8 cellular contexts compared by ENCODE assay signal in the genomic region with DNA sequence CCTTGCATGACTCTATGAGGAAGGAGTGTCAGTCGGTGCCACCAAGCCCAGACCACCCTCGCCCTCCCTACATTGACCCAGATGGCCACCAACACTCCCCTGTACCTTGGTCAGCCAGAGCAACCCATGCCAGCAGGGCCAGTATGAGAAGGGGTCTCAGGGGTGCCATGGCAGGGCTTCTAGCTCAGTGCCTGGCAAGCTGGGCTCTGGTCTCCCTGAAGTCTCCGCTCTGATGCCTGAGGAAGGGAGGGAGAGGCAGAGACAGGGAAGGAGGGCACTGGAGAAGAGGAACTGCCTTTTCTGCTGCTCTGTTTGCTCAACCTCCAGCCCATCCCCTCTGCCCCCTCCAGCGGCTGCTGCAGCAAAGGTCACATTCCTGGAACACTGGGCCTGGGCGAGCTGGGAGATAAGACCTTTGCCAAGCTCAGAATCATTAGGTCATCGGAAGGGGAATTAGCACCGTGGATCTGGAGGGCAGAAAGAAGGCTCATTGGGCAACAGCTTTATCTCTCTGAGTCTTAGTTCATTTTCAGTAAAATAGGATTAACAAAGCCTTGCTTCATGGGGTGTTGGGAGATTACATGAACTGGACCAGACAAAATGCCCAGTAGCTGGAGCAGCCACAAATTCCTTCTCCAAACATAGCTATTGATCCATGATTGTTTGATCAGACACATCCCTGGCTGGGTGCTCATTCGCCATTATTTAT. TPM values are rescaled to one million over a fixed set of nuclear protein-coding genes. Genes with fewer than 3 reads are reported as not detected.
DNase-seq lines count a peak whose midpoint lies in the region; ATAC-seq and TF ChIP-seq lines count a peak whose summit lies in the region.

A gene with protein sequence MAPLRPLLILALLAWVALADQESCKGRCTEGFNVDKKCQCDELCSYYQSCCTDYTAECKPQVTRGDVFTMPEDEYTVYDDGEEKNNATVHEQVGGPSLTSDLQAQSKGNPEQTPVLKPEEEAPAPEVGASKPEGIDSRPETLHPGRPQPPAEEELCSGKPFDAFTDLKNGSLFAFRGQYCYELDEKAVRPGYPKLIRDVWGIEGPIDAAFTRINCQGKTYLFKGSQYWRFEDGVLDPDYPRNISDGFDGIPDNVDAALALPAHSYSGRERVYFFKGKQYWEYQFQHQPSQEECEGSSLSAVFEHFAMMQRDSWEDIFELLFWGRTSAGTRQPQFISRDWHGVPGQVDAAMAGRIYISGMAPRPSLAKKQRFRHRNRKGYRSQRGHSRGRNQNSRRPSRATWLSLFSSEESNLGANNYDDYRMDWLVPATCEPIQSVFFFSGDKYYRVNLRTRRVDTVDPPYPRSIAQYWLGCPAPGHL (minus strand): TSS at position 273 of the 709 bp plus-strand sequence. CDS start 104 bp downstream, at position 169.

- peak within 1 kb of the TSS; percentile 69 for H2BK15ac ChIP-seq in neuronal stem cell (ENCODE audit: low read length)

- H3K9me3 Mint-ChIP-seq in activated T-cell treated with anti-CD3 and anti-CD28 coated beads, Interleukin-2, amount 50 U/mL, for 72 hours = no peaks in the 10 kb centered on the region

- H3K18ac ChIP-seq in neuronal stem cell (ENCODE audit: low read length) = peak within 1 kb of the TSS; percentile 20

- peak within 1 kb of the TSS; percentile 58 for H3K27ac Mint-ChIP-seq in activated T-cell treated with anti-CD3 and anti-CD28 coated beads, Interleukin-2, amount 50 U/mL, for 72 hours

- H3K27ac ChIP-seq in SU-DHL-6 (ENCODE audit: low read depth, low read length) = peak within 1 kb of the TSS; percentile 27
- peak within 1 kb of the TSS; percentile 30 to 80 (median 78) for H3K27ac ChIP-seq in esophagus squamous epithelium
- peak within 1 kb of the TSS; percentile 64 for H3K27ac ChIP-seq in neuronal stem cell (replicated peaks; ENCODE audit: low read length)

- H3K4me3 Mint-ChIP-seq in activated T-cell treated with anti-CD3 and anti-CD28 coated beads, Interleukin-2, amount 50 U/mL, for 72 hours = peak within 1 kb of the TSS; percentile 92 to 96

- 0 to 3% methylated on average over 1 to 2 of the region's 8 CpGs for WGBS in esophagus squamous epithelium, 2 donors
- no CpG with 5 or more reads among the region's 8 CpGs for WGBS in neuronal stem cell (ENCODE audit: extremely low coverage in 2 of 2, insufficient read length in 2 of 2, insufficient replicate concordance in 1 of 2), 2 donors

- H3K4me1 ChIP-seq in esophagus squamous epithelium = peaks cover 12 to 36% (median 17%) of the 10 kb centered on the region in 3 donors
- peaks cover 24 to 25% of the 10 kb centered on the region in 2 donors for H3K4me1 ChIP-seq in neuronal stem cell (ENCODE audit: control insufficient read depth in 2 of 2, insufficient read depth in 1 of 2, low read depth in 1 of 2, low read length in 2 of 2)

- H3K9me3 ChIP-seq in SU-DHL-6 (ENCODE audit: insufficient read depth, low read length) (no peaks in the 10 kb centered on the region), esophagus squamous epithelium (no peaks in the 10 kb centered on the region), neuronal stem cell (replicated peaks in 1 of 2; ENCODE audit: control insufficient read depth in 2 of 2, insufficient read depth in 1 of 2, low read depth in 1 of 2, low read length in 2 of 2) (no peaks in the 10 kb centered on the region)

- H2AFZ ChIP-seq in SU-DHL-6 (ENCODE audit: low read depth, low read length, severe bottlenecking) (peak within 1 kb of the TSS; percentile 99), neuronal stem cell (ENCODE audit: low read length) (peak within 1 kb of the TSS; percentile 97)

- H3K36me3 ChIP-seq in SU-DHL-6 (ENCODE audit: low read length) = no peaks in the 10 kb centered on the region
- H3K36me3 ChIP-seq in esophagus squamous epithelium = peaks cover 0 to 3% (median 0%) of the 10 kb centered on the region in 3 donors
- peaks cover 0 to 8% of the 10 kb centered on the region in 2 donors for H3K36me3 ChIP-seq in neuronal stem cell (replicated peaks in 1 of 2; ENCODE audit: control insufficient read depth in 2 of 2, insufficient read depth in 2 of 2, low read length in 2 of 2)

- H3K4ac ChIP-seq in neuronal stem cell (ENCODE audit: low read length) = no peak within 1 kb of the TSS

- H3K4me3 ChIP-seq in SU-DHL-6 (ENCODE audit: insufficient read depth, low read length, poor library complexity, severe bottlenecking) (peak within 1 kb of the TSS; percentile 72), esophagus squamous epithelium (peak within 1 kb of the TSS; percentile 38 to 69 (median 56)), neuronal stem cell (ENCODE audit: low read length in 2 of 2) (peak within 1 kb of the TSS in 1 of 2 donors; percentile 97)

- TF ChIP-seq CTCF in SU-DHL-6 (IDR thresholded peaks at IDR 0.05; ENCODE audit: insufficient read depth, low read length, poor library complexity, severe bottlenecking) = no peak
- no peak for TF ChIP-seq CTCF in esophagus squamous epithelium (IDR thresholded peaks at IDR 0.05)

- H3K4me2 ChIP-seq in SU-DHL-6 (ENCODE audit: low read depth, low read length, poor library complexity, severe bottlenecking) (peak within 1 kb of the TSS; percentile 100), neuronal stem cell (ENCODE audit: insufficient read depth, low read length, poor library complexity, severe bottlenecking) (peak within 1 kb of the TSS; percentile 41)

- peak within 1 kb of the TSS; percentile 47 for H2BK5ac ChIP-seq in neuronal stem cell (ENCODE audit: low read length)

- TF ChIP-seq POLR2A in esophagus squamous epithelium (IDR thresholded peaks at IDR 0.05) = no peak

- H3K79me1 ChIP-seq in neuronal stem cell (ENCODE audit: low read depth, low read length) = peaks cover 3% of the 10 kb centered on the region

- no peaks in the 10 kb centered on the region for H3K27me3 ChIP-seq in SU-DHL-6 (ENCODE audit: low read length)
- peaks cover 0 to 10% (median 0%) of the 10 kb centered on the region in 4 donors for H3K27me3 ChIP-seq in esophagus squamous epithelium
- peaks cover 0 to 16% (median 0%) of the 10 kb centered on the region in 3 experiments for H3K27me3 ChIP-seq in neuronal stem cell (ENCODE audit: control insufficient read depth in 3 of 3, insufficient read depth in 3 of 3, low read depth in 1 of 3, low read length in 3 of 3)

- H3K27me3 Mint-ChIP-seq in activated T-cell treated with anti-CD3 and anti-CD28 coated beads, Interleukin-2, amount 50 U/mL, for 72 hours (ENCODE audit: low read depth) = no peaks in the 10 kb centered on the region

- ATAC-seq in activated T-cell treated with anti-CD3 and anti-CD28 coated beads, Interleukin-2, amount 50 U/mL, for 72 hours (replicated peaks in 1 of 2) = no peak
- no peak for ATAC-seq in GM21825 (IDR thresholded peaks at IDR 0.05; ENCODE audit: unreplicated experiment)
- ATAC-seq in GM21619 (IDR thresholded peaks at IDR 0.05; ENCODE audit: unreplicated experiment) = no peak

- peak within 1 kb of the TSS; percentile 6 for H3K14ac ChIP-seq in neuronal stem cell (ENCODE audit: low read length)

- no peak within 1 kb of the TSS for H3K23ac ChIP-seq in neuronal stem cell (ENCODE audit: low read depth, low read length, poor library complexity)

- H3K79me2 ChIP-seq in SU-DHL-6 (ENCODE audit: insufficient read depth, low read length) = no peaks in the 10 kb centered on the region

- no peaks in the 10 kb centered on the region for H3K9me2 ChIP-seq in SU-DHL-6 (replicated peaks; ENCODE audit: insufficient read depth, low read length)

- H3K9ac ChIP-seq in SU-DHL-6 (ENCODE audit: low read length) (peak within 1 kb of the TSS; percentile 67; the same call in 1 of the 2 replicates), neuronal stem cell (ENCODE audit: low read depth, low read length, poor library complexity) (no peak within 1 kb of the TSS)

- no peak for DNase-seq in activated T-cell treated with anti-CD3 and anti-CD28 coated beads, Interleukin-2, amount 50 U/mL, for 72 hours
- no peak for DNase-seq in activated T-cell treated with anti-CD3 and anti-CD28 coated beads, Interleukin-2, amount 50 U/mL, for 48 hours
- DNase-seq in esophagus squamous epithelium (lab: John Stamatoyannopoulos, UW) (no peak), neuronal stem cell (ENCODE audit: low spot score) (peak; percentile 58), NCI-H1436 (lab: John Stamatoyannopoulos, UW) (no peak)

- peak within 1 kb of the TSS; percentile 86 for H2AK5ac ChIP-seq in neuronal stem cell (ENCODE audit: low read depth, low read length)

- no peak within 1 kb of the TSS for H2BK120ac ChIP-seq in neuronal stem cell (ENCODE audit: low read depth, low read length)

- peaks cover 14% of the 10 kb centered on the region for H3F3A ChIP-seq in SU-DHL-6 (ENCODE audit: insufficient read depth)

- no peaks in the 10 kb centered on the region for H4K20me1 ChIP-seq in SU-DHL-6 (ENCODE audit: low read depth, low read length)

- H4K91ac ChIP-seq in neuronal stem cell (ENCODE audit: low read depth, low read length, poor library complexity) = peak within 1 kb of the TSS; percentile 11

- no peak within 1 kb of the TSS for H2BK12ac ChIP-seq in neuronal stem cell (ENCODE audit: low read length)

- intact Hi-C loops in esophagus squamous epithelium (cut with DNase I) = no loop called here

- peaks cover 22% of the 10 kb centered on the region for H3K4me1 Mint-ChIP-seq in activated T-cell treated with anti-CD3 and anti-CD28 coated beads, Interleukin-2, amount 50 U/mL, for 72 hours (ENCODE audit: low read depth)

- H3K36me3 Mint-ChIP-seq in activated T-cell treated with anti-CD3 and anti-CD28 coated beads, Interleukin-2, amount 50 U/mL, for 72 hours (ENCODE audit: insufficient read depth in 2 of 2) = peaks cover 0 to 4% of the 10 kb centered on the region in 2 donors

- no peak within 1 kb of the TSS for H4K8ac ChIP-seq in neuronal stem cell (ENCODE audit: low read depth, low read length)

RNA-seq across cellular contexts. Expression of the gene that starts here (rescaled TPM):
- under 1 TPM; 0.19 to 0.30 TPM for total RNA-seq in activated T-cell treated with anti-CD3 and anti-CD28 coated beads, Interleukin-2, amount 50 U/mL, for 72 hours
- total RNA-seq in esophagus squamous epithelium = under 1 TPM in 1 of 4 donors, not detected in 3; 0.19 TPM
- 0.17 TPM for polyA plus RNA-seq in neuronal stem cell (2013, experiment 1 of 2)
- polyA plus RNA-seq in neuronal stem cell (2013, experiment 2 of 2) = 0.18 TPM

Comparison
In these comparisons a context has a peak if more than half of its experiments do, and no peak if none do; other contexts are left out.
1. H3K27ac ChIP-seq: peak in every context shown above with its lines; median percentile 78 in esophagus squamous epithelium; 64 in neuronal stem cell; 27 in SU-DHL-6.